In genomic region chr3:149717391-149718056, GRCh38 we compare ENCODE assay signal across 8 cellular contexts. TPM values are rescaled to one million over a fixed set of nuclear protein-coding genes. Genes with fewer than 3 reads are reported as not detected.
A peak's percentile ranks its signal among the peaks of the same experiment; 100 is the strongest.
DNase-seq lines count a peak whose midpoint lies in the region; ATAC-seq and TF ChIP-seq lines count a peak whose summit lies in the region.

No MANE protein-coding gene starts in this region.

- H3K27me3 ChIP-seq in stomach: no peaks in the 10 kb centered on the region

- peak; percentile 19 for DNase-seq in stimulated activated naive CD8-positive, alpha-beta T cell treated with anti-CD3 and anti-CD28 coated beads, Interleukin-15, Interleukin-2, amounts not matched to agents 100 U/mL and 50 U/mL, for 24 hours
- DNase-seq in stimulated activated naive CD8-positive, alpha-beta T cell treated with anti-CD3 and anti-CD28 coated beads, Interleukin-15, amount 100 ng/mL, for 72 hours: no peak
- DNase-seq in KG1 (lab: John Stamatoyannopoulos, UW): peak; percentile 37
- peak; percentile 39 for DNase-seq in OCI-LY7 (ENCODE audit: low spot score)
- peak; percentile 3 for DNase-seq in central memory CD4-positive, alpha-beta T cell
- DNase-seq in islet precursor cell: peak; percentile 63
- peak; percentile 45 for DNase-seq in stomach
- no peak for DNase-seq in posterior vena cava (ENCODE audit: low spot score)

- H3K4me3 ChIP-seq in OCI-LY7 (ENCODE audit: low read depth, low read length, poor library complexity, severe bottlenecking): no peak overlapping the region
- peak overlapping the region; percentile 5 to 36 (median 16) for H3K4me3 ChIP-seq in stomach

- no peaks in the 10 kb centered on the region for H3K9me2 ChIP-seq in OCI-LY7 (ENCODE audit: insufficient read depth, low read length)

- intact Hi-C loops in OCI-LY7 (cut with micrococcal nuclease; ENCODE audit: unreplicated experiment) (loop anchor here (2.0 to 10.0 kb wide), 3 partner anchors 183 to 760 kb away; no protein-coding TSS in a partner anchor), stomach (cut with DNase I; ENCODE audit: low total_unique reads) (loop anchor here (5.0 to 10.0 kb wide), 2 partner anchors 53 to 205 kb away; no protein-coding TSS in a partner anchor), posterior vena cava (cut with DNase I) (loop anchor here (5.0 to 10.0 kb wide), 4 partner anchors 53 to 213 kb away; no protein-coding TSS in a partner anchor)

- no peak for TF ChIP-seq EP300 in stomach (IDR thresholded peaks at IDR 0.05)

- H2AFZ ChIP-seq in OCI-LY7 (ENCODE audit: low read length): no peak overlapping the region

- CTCF ChIA-PET in OCI-LY7 (lab: Charles Lee; ENCODE audit: unreplicated experiment): no interaction called here

- H3K27ac Mint-ChIP-seq in stimulated activated naive CD8-positive, alpha-beta T cell treated with anti-CD3 and anti-CD28 coated beads, Interleukin-15, amount 100 ng/mL, for 72 hours: no peak overlapping the region

- H4K20me1 ChIP-seq in OCI-LY7 (ENCODE audit: insufficient read depth, low read length): no peaks in the 10 kb centered on the region

- WGBS in stomach, 5 donors: 4 to 12% (median 10%) methylated on average over 2 of the region's 2 CpGs

- no TSS peak for BruUV-seq in OCI-LY7 (replicated peaks; lab: Mats Ljungman, UMichigan)

- H3K4me1 ChIP-seq in OCI-LY7 (ENCODE audit: insufficient read depth, low read length, poor library complexity, severe bottlenecking) (no peaks in the 10 kb centered on the region), stomach (peaks cover 0 to 9% (median 4%) of the 10 kb centered on the region in 4 donors)

- H3K4me2 ChIP-seq in OCI-LY7 (ENCODE audit: low read length): no peak overlapping the region

- peaks cover 13 to 15% of the 10 kb centered on the region in 2 donors for H3K9me3 Mint-ChIP-seq in stimulated activated naive CD8-positive, alpha-beta T cell treated with anti-CD3 and anti-CD28 coated beads, Interleukin-15, amount 100 ng/mL, for 72 hours

- no peak for TF ChIP-seq POLR2A in stomach (IDR thresholded peaks at IDR 0.05)

- H3K36me3 ChIP-seq in OCI-LY7 (ENCODE audit: insufficient read depth, low read length) (no peaks in the 10 kb centered on the region), stomach (no peaks in the 10 kb centered on the region)

- no peak for ATAC-seq in stimulated activated naive CD8-positive, alpha-beta T cell treated with anti-CD3 and anti-CD28 coated beads, Interleukin-15, Interleukin-2, amounts not matched to agents 100 U/mL and 50 U/mL, for 24 hours
- no peak for ATAC-seq in stimulated activated naive CD8-positive, alpha-beta T cell treated with anti-CD3 and anti-CD28 coated beads, Interleukin-15, amount 100 ng/mL, for 72 hours

- no peak overlapping the region for H3K27ac ChIP-seq in OCI-LY7 (ENCODE audit: low read depth, low read length, poor library complexity, severe bottlenecking)
- no peak overlapping the region for H3K27ac ChIP-seq in stomach

- POLR2A ChIA-PET in OCI-LY7 (lab: Charles Lee): interaction anchor here (1.0 kb wide), 1 partner anchor 20 kb away, joined by 3 read pairs; no protein-coding TSS in a partner anchor

- H3K4me1 Mint-ChIP-seq in stimulated activated naive CD8-positive, alpha-beta T cell treated with anti-CD3 and anti-CD28 coated beads, Interleukin-15, amount 100 ng/mL, for 72 hours: no peaks in the 10 kb centered on the region

- H3K27me3 Mint-ChIP-seq in stimulated activated naive CD8-positive, alpha-beta T cell treated with anti-CD3 and anti-CD28 coated beads, Interleukin-15, amount 100 ng/mL, for 72 hours: no peaks in the 10 kb centered on the region

- H3K79me2 ChIP-seq in OCI-LY7 (ENCODE audit: insufficient read depth, low read depth, low read length): no peaks in the 10 kb centered on the region

- 0 out of 2 replicates have a peak, but pooled peaks cover 3% of the 10 kb centered on the region for H3K9me3 ChIP-seq in OCI-LY7 (ENCODE audit: low read length)
- peaks cover 0 to 12% (median 4%) of the 10 kb centered on the region in 4 donors for H3K9me3 ChIP-seq in stomach

- TF ChIP-seq CTCF in OCI-LY7 (conservative IDR thresholded peaks at IDR 0.05; ENCODE audit: low read length) (peak; percentile 80), stomach (IDR thresholded peaks at IDR 0.05) (peak in 5 of 7 experiments; percentile 56 to 92 (median 75))

- H3K4me3 Mint-ChIP-seq in stimulated activated naive CD8-positive, alpha-beta T cell treated with anti-CD3 and anti-CD28 coated beads, Interleukin-15, amount 100 ng/mL, for 72 hours: no peak overlapping the region

RNA-seq across cellular contexts. Expression of gene COMMD2, which starts 34.8 kb away (rescaled TPM):
- 24.9 and 27.2 TPM in 2 replicates for total RNA-seq in OCI-LY7 (2014; rRNA removed; shearing (Covaris generic))
- total RNA-seq in OCI-LY7 (2022): 47.1 and 48.9 TPM in 2 replicates
- total RNA-seq in stomach: 10 to 100 TPM in 3 of 5 donors, 1 to 10 TPM in 2; 1.4 to 50.4 (median 25.8) TPM
- 10 to 100 TPM in 2 of 3 donors, 1 to 10 TPM in 1; 7.1 to 18.5 (median 11.3) TPM for polyA plus RNA-seq in stomach
- total RNA-seq in posterior vena cava: 10 to 100 TPM; 31.9 to 33.8 TPM

RNA-seq across cellular contexts. Expression of gene WWTR1, which starts 59.7 kb away (rescaled TPM):
- total RNA-seq in OCI-LY7 (2014; rRNA removed; shearing (Covaris generic)): not detected in 2 replicates
- total RNA-seq in OCI-LY7 (2022): 0.15 TPM in 1 of 2 replicates, not detected in the other
- 100 to 1,000 TPM in 2 of 5 donors, 10 to 100 TPM in 3; 15.4 to 116 (median 89.4) TPM for total RNA-seq in stomach
- 10 to 100 TPM; 19.8 to 61.6 (median 51.1) TPM for polyA plus RNA-seq in stomach
- 100 to 1,000 TPM; 177 to 201 TPM for total RNA-seq in posterior vena cava

Comparison
In these comparisons a context has a peak if more than half of its experiments do, and no peak if none do; other contexts are left out.
1. DNase-seq: peak in stimulated activated naive CD8-positive, alpha-beta T cell treated with anti-CD3 and anti-CD28 coated beads, Interleukin-15, Interleukin-2, amounts not matched to agents 100 U/mL and 50 U/mL, for 24 hours (single experiment), KG1 (single experiment), OCI-LY7 (single experiment), central memory CD4-positive, alpha-beta T cell (single experiment), islet precursor cell (single experiment) and stomach (single experiment); none in stimulated activated naive CD8-positive, alpha-beta T cell treated with anti-CD3 and anti-CD28 coated beads, Interleukin-15, amount 100 ng/mL, for 72 hours (0 of 2) and posterior vena cava (single experiment).
2. RNA of gene WWTR1, which starts 59.7 kb away (total RNA-seq): 177 to 201 TPM in posterior vena cava and 15.4 to 116 TPM in stomach; 0.15 TPM in OCI-LY7; every median in the first group is over 10 times any median in the second.